ENCODE assay signal across 2 cellular contexts in the genomic region with DNA sequence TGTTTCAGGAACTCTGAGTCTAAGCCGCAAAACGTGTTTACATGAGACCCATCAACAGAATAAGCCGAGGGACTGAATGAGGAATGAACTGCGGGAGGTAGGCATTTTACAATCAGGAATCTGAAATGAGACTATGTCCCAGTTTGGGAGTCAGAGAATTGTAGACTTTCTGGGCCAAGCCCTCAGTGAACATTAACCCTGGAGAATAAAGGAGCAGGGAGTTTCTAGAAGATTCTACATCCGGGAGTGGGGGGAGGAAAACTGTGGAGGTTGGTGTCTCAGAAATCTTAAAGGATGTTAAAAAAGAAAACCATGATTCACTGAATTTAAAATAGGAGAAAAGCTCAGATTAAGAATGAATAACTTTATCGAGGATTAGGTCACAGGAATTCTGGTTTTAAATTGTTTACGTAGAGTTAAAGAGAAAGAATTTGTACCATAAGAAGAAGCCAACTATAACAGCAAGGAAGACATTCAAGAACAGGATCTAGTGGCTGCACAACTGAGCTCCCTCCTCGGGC.
A peak's percentile ranks its signal among the peaks of the same experiment; 100 is the strongest.
TF ChIP-seq lines count a peak whose summit lies in the region.

No MANE protein-coding gene starts in this region.

TF ChIP-seq in GM23338, 12 proteins besides CTCF, POLR2A, EP300 and RAD21 (continues in another document):
- TF ChIP-seq, protein P1, sequence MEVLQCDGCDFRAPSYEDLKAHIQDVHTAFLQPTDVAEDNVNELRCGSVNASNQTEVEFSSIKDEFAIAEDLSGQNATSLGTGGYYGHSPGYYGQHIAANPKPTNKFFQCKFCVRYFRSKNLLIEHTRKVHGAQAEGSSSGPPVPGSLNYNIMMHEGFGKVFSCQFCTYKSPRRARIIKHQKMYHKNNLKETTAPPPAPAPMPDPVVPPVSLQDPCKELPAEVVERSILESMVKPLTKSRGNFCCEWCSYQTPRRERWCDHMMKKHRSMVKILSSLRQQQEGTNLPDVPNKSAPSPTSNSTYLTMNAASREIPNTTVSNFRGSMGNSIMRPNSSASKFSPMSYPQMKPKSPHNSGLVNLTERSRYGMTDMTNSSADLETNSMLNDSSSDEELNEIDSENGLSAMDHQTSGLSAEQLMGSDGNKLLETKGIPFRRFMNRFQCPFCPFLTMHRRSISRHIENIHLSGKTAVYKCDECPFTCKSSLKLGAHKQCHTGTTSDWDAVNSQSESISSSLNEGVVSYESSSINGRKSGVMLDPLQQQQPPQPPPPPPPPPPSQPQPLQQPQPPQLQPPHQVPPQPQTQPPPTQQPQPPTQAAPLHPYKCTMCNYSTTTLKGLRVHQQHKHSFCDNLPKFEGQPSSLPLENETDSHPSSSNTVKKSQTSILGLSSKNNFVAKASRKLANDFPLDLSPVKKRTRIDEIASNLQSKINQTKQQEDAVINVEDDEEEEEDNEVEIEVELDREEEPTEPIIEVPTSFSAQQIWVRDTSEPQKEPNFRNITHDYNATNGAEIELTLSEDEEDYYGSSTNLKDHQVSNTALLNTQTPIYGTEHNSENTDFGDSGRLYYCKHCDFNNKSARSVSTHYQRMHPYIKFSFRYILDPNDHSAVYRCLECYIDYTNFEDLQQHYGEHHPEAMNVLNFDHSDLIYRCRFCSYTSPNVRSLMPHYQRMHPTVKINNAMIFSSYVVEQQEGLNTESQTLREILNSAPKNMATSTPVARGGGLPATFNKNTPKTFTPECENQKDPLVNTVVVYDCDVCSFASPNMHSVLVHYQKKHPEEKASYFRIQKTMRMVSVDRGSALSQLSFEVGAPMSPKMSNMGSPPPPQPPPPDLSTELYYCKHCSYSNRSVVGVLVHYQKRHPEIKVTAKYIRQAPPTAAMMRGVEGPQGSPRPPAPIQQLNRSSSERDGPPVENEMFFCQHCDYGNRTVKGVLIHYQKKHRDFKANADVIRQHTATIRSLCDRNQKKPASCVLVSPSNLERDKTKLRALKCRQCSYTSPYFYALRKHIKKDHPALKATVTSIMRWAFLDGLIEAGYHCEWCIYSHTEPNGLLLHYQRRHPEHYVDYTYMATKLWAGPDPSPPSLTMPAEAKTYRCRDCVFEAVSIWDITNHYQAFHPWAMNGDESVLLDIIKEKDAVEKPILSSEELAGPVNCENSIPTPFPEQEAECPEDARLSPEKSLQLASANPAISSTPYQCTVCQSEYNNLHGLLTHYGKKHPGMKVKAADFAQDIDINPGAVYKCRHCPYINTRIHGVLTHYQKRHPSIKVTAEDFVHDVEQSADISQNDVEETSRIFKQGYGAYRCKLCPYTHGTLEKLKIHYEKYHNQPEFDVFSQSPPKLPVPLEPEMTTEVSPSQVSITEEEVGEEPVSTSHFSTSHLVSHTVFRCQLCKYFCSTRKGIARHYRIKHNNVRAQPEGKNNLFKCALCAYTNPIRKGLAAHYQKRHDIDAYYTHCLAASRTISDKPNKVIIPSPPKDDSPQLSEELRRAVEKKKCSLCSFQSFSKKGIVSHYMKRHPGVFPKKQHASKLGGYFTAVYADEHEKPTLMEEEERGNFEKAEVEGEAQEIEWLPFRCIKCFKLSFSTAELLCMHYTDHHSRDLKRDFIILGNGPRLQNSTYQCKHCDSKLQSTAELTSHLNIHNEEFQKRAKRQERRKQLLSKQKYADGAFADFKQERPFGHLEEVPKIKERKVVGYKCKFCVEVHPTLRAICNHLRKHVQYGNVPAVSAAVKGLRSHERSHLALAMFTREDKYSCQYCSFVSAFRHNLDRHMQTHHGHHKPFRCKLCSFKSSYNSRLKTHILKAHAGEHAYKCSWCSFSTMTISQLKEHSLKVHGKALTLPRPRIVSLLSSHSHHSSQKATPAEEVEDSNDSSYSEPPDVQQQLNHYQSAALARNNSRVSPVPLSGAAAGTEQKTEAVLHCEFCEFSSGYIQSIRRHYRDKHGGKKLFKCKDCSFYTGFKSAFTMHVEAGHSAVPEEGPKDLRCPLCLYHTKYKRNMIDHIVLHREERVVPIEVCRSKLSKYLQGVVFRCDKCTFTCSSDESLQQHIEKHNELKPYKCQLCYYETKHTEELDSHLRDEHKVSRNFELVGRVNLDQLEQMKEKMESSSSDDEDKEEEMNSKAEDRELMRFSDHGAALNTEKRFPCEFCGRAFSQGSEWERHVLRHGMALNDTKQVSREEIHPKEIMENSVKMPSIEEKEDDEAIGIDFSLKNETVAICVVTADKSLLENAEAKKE (CRISPR knock-in tag; IDR thresholded peaks at IDR 0.05): no peak
- no peak for TF ChIP-seq JUNB (IDR thresholded peaks at IDR 0.05; ENCODE audit: unreplicated experiment)
- TF ChIP-seq STAT1 (IDR thresholded peaks at IDR 0.05; ENCODE audit: unreplicated experiment): no peak
- TF ChIP-seq REST (IDR thresholded peaks at IDR 0.05; ENCODE audit: unreplicated experiment): no peak
- no peak for TF ChIP-seq ETS1 (IDR thresholded peaks at IDR 0.05)
- no peak for TF ChIP-seq ZNF331 (CRISPR knock-in tag; IDR thresholded peaks at IDR 0.05; ENCODE audit: low read depth)
- no peak for TF ChIP-seq NANOG (IDR thresholded peaks at IDR 0.05; ENCODE audit: borderline replicate concordance)
- no peak for TF ChIP-seq CREB1 (CRISPR knock-in tag; IDR thresholded peaks at IDR 0.05; ENCODE audit: low read depth)
- TF ChIP-seq EZH2 (IDR thresholded peaks at IDR 0.05; ENCODE audit: low read depth, unreplicated experiment): no peak

TF ChIP-seq in K562, 482 proteins besides CTCF, POLR2A, EP300 and RAD21:
- TF ChIP-seq ZNF785 (CRISPR knock-in tag; IDR thresholded peaks at IDR 0.05) (no peak), ZNF253 (CRISPR knock-in tag; conservative IDR thresholded peaks at IDR 0.05) (no peak), HOXB6 (CRISPR knock-in tag; IDR thresholded peaks at IDR 0.05; ENCODE audit: borderline replicate concordance) (no peak), PHF20 (IDR thresholded peaks at IDR 0.05; ENCODE audit: partially characterized antibody) (no peak), ZFP30 (CRISPR knock-in tag; IDR thresholded peaks at IDR 0.05; ENCODE audit: borderline replicate concordance) (no peak), ZNF408 (CRISPR knock-in tag; IDR thresholded peaks at IDR 0.05; ENCODE audit: low read depth) (no peak), SIN3B (IDR thresholded peaks at IDR 0.05; ENCODE audit: low read depth) (no peak), ZC3H4 (CRISPR knock-in tag; IDR thresholded peaks at IDR 0.05; ENCODE audit: borderline replicate concordance) (no peak), NEUROD1 (IDR thresholded peaks at IDR 0.05; ENCODE audit: borderline replicate concordance, low read depth, low read length, partially characterized antibody) (no peak), MCM7 (IDR thresholded peaks at IDR 0.05) (no peak), NR2C2 (CRISPR knock-in tag; IDR thresholded peaks at IDR 0.05) (no peak), NR2C2 (tag; IDR thresholded peaks at IDR 0.05) (0 out of 2 replicates have a peak, but pooled peaks have one; percentile 21), GATA2 (CRISPR knock-in tag; IDR thresholded peaks at IDR 0.05) (no peak), CTBP1 (IDR thresholded peaks at IDR 0.05; ENCODE audit: borderline replicate concordance) (no peak), BDP1 (IDR thresholded peaks at IDR 0.05; ENCODE audit: insufficient read depth, insufficient read length) (no peak)
- TF ChIP-seq, protein P2, sequence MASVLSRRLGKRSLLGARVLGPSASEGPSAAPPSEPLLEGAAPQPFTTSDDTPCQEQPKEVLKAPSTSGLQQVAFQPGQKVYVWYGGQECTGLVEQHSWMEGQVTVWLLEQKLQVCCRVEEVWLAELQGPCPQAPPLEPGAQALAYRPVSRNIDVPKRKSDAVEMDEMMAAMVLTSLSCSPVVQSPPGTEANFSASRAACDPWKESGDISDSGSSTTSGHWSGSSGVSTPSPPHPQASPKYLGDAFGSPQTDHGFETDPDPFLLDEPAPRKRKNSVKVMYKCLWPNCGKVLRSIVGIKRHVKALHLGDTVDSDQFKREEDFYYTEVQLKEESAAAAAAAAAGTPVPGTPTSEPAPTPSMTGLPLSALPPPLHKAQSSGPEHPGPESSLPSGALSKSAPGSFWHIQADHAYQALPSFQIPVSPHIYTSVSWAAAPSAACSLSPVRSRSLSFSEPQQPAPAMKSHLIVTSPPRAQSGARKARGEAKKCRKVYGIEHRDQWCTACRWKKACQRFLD (CRISPR knock-in tag; IDR thresholded peaks at IDR 0.05): 0 out of 2 replicates have a peak, but pooled peaks have one; percentile 23
- TF ChIP-seq, protein P3, sequence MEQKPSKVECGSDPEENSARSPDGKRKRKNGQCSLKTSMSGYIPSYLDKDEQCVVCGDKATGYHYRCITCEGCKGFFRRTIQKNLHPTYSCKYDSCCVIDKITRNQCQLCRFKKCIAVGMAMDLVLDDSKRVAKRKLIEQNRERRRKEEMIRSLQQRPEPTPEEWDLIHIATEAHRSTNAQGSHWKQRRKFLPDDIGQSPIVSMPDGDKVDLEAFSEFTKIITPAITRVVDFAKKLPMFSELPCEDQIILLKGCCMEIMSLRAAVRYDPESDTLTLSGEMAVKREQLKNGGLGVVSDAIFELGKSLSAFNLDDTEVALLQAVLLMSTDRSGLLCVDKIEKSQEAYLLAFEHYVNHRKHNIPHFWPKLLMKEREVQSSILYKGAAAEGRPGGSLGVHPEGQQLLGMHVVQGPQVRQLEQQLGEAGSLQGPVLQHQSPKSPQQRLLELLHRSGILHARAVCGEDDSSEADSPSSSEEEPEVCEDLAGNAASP (IDR thresholded peaks at IDR 0.05): no peak
- TF ChIP-seq, protein P4, sequence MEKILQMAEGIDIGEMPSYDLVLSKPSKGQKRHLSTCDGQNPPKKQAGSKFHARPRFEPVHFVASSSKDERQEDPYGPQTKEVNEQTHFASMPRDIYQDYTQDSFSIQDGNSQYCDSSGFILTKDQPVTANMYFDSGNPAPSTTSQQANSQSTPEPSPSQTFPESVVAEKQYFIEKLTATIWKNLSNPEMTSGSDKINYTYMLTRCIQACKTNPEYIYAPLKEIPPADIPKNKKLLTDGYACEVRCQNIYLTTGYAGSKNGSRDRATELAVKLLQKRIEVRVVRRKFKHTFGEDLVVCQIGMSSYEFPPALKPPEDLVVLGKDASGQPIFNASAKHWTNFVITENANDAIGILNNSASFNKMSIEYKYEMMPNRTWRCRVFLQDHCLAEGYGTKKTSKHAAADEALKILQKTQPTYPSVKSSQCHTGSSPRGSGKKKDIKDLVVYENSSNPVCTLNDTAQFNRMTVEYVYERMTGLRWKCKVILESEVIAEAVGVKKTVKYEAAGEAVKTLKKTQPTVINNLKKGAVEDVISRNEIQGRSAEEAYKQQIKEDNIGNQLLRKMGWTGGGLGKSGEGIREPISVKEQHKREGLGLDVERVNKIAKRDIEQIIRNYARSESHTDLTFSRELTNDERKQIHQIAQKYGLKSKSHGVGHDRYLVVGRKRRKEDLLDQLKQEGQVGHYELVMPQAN (IDR thresholded peaks at IDR 0.05; ENCODE audit: borderline replicate concordance): no peak
- TF ChIP-seq, protein P5, sequence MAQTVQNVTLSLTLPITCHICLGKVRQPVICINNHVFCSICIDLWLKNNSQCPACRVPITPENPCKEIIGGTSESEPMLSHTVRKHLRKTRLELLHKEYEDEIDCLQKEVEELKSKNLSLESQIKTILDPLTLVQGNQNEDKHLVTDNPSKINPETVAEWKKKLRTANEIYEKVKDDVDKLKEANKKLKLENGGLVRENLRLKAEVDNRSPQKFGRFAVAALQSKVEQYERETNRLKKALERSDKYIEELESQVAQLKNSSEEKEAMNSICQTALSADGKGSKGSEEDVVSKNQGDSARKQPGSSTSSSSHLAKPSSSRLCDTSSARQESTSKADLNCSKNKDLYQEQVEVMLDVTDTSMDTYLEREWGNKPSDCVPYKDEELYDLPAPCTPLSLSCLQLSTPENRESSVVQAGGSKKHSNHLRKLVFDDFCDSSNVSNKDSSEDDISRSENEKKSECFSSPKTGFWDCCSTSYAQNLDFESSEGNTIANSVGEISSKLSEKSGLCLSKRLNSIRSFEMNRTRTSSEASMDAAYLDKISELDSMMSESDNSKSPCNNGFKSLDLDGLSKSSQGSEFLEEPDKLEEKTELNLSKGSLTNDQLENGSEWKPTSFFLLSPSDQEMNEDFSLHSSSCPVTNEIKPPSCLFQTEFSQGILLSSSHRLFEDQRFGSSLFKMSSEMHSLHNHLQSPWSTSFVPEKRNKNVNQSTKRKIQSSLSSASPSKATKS (CRISPR knock-in tag; IDR thresholded peaks at IDR 0.05): no peak
